Comparison of ENCODE assay signal across 8 cellular contexts in the genomic region with DNA sequence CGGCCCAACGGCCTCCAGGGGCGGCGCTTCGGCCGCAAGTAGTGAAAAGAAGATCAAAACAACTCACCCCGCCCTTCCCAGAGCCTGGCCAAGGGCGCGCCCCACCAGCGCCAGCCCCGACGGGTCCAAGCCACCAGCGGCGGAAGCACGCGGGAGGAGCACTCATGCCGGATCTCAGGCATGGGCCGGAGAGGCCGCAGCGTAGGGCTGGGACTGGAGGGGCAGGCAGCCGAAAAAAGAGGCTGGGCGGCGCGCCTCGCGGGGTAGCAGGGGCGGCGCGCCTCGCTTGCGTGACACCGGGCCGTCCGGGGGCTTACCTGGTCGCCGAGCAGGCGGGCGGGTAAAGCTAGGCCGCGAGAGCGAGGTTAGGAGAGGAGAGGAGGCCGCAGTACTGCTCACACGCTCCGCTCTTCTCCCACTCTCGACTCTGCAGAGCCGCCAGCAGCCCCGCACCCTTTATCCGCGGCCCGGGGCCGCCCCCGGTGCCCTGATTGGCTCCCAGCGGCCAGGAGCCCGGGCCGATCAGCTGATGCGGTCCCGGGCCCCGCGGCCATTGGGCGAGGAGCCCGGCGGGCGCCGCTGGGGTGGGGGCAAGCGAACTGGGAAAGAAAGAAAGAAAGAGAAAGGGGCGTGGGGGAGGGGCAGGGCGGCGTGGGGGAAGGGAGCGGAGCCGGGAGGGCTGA. TPM values are rescaled to one million over a fixed set of nuclear protein-coding genes. Genes with fewer than 3 reads are reported as not detected.
DNase-seq lines count a peak whose midpoint lies in the region; TF ChIP-seq lines count a peak whose summit lies in the region.

A gene (minus strand): TSS at position 429 of the 683 bp plus-strand sequence. CDS start 3,053 bp downstream, outside the sequence.

- TF ChIP-seq EP300 in suprapubic skin (IDR thresholded peaks at IDR 0.05) = no peak

- H3K4me3 Mint-ChIP-seq in H9 = peak within 1 kb of the TSS; percentile 95 to 98
- H3K4me3 Mint-ChIP-seq in activated naive CD4-positive, alpha-beta T cell treated with anti-CD3 and anti-CD28 coated beads for 36 hours = peak within 1 kb of the TSS; percentile 87

- no peak within 1 kb of the TSS for H3K23ac ChIP-seq in H9 (ENCODE audit: insufficient read length, low read depth, low read length)

- H3K4me1 ChIP-seq in ES-I3 (ENCODE audit: insufficient read depth, low read length) = peaks cover 5% of the 10 kb centered on the region; the same call in 1 of the 2 replicates
- H3K4me1 ChIP-seq in H9 (ENCODE audit: insufficient read depth, low read length) = peaks cover 5% of the 10 kb centered on the region
- H3K4me1 ChIP-seq in neutrophil (ENCODE audit: control insufficient read depth in 1 of 2, insufficient read depth in 1 of 2, low read depth in 1 of 2, low read length in 1 of 2) = peaks cover 64 to 74% of the 10 kb centered on the region in 2 experiments
- peaks cover 50% of the 10 kb centered on the region for H3K4me1 ChIP-seq in suprapubic skin

- no peak within 1 kb of the TSS for H4K91ac ChIP-seq in H9 (ENCODE audit: insufficient read length, low read depth, low read length)

- peak within 1 kb of the TSS; percentile 97 to 99 (median 99) for H3K27ac Mint-ChIP-seq in H9
- H3K27ac Mint-ChIP-seq in activated naive CD4-positive, alpha-beta T cell treated with anti-CD3 and anti-CD28 coated beads for 36 hours = peak within 1 kb of the TSS; percentile 72

- H3K4me3 ChIP-seq in neutrophil (ENCODE audit: low read depth in 1 of 2, low read length in 1 of 2) (peak within 1 kb of the TSS; percentile 83 to 99), suprapubic skin (peak within 1 kb of the TSS; percentile 83)

- H3K27me3 ChIP-seq in H9 (ENCODE audit: insufficient read depth, low read length) (no peaks in the 10 kb centered on the region), neutrophil (no peaks in the 10 kb centered on the region), suprapubic skin (no peaks in the 10 kb centered on the region)

- DNase-seq in H9 (peak; percentile 96), M059J (ENCODE audit: low read depth) (peak; percentile 92), SIG-M5 (lab: John Stamatoyannopoulos, UW) (peak; percentile 68), germinal center (ENCODE audit: low spot score) (peak; percentile 79), suprapubic skin (ENCODE audit: low spot score in 2 of 2) (peak; percentile 95)
- peak; percentile 76 for DNase-seq in activated naive CD4-positive, alpha-beta T cell treated with anti-CD3 and anti-CD28 coated beads for 36 hours

- TF ChIP-seq POLR2A in suprapubic skin (IDR thresholded peaks at IDR 0.05) = peak; percentile 93 to 99

- intact Hi-C loops in activated naive CD4-positive, alpha-beta T cell treated with anti-CD3 and anti-CD28 coated beads for 36 hours (cut with micrococcal nuclease) = loop anchor here (1.0 to 2.0 kb wide), 5 partner anchors 90 to 447 kb away; a partner anchor contains a TSS

- H2BK120ac ChIP-seq in H9 (ENCODE audit: low read depth, low read length, poor library complexity, severe bottlenecking) = peak within 1 kb of the TSS; percentile 42

- H4K5ac ChIP-seq in H9 (ENCODE audit: insufficient read length, low read depth, low read length) = no peak within 1 kb of the TSS

- H3K56ac ChIP-seq in H9 (ENCODE audit: insufficient read length, low read depth, low read length) = no peak within 1 kb of the TSS

- no peak within 1 kb of the TSS for H2AK5ac ChIP-seq in H9 (ENCODE audit: insufficient read length, low read length)

- peaks cover 44 to 46% (median 44%) of the 10 kb centered on the region in 3 experiments for H3K36me3 Mint-ChIP-seq in H9 (ENCODE audit: insufficient read depth in 1 of 3, low read depth in 3 of 3)
- peaks cover 19% of the 10 kb centered on the region for H3K36me3 Mint-ChIP-seq in activated naive CD4-positive, alpha-beta T cell treated with anti-CD3 and anti-CD28 coated beads for 36 hours (ENCODE audit: low read depth)

- no peak within 1 kb of the TSS for H3T11ph ChIP-seq in H9 (ENCODE audit: low read length)

- H3K27ac ChIP-seq in H9 (ENCODE audit: insufficient read length, low read depth, low read length) (no peak within 1 kb of the TSS), neutrophil (peak within 1 kb of the TSS; percentile 97), suprapubic skin (peak within 1 kb of the TSS; percentile 99)

- peaks cover 30 to 52% of the 10 kb centered on the region in 2 experiments for H3K4me1 Mint-ChIP-seq in H9
- peaks cover 18% of the 10 kb centered on the region for H3K4me1 Mint-ChIP-seq in activated naive CD4-positive, alpha-beta T cell treated with anti-CD3 and anti-CD28 coated beads for 36 hours (ENCODE audit: low read depth)

- H3K14ac ChIP-seq in H9 (ENCODE audit: insufficient read depth, low read length) = peak within 1 kb of the TSS; percentile 95

- peaks cover 5% of the 10 kb centered on the region for H3K79me1 ChIP-seq in H9 (ENCODE audit: insufficient read depth, low read depth, low read length, poor library complexity, severe bottlenecking)

- peak within 1 kb of the TSS; percentile 64 for H3K18ac ChIP-seq in H9 (ENCODE audit: insufficient read length, low read depth, low read length)

- no peak within 1 kb of the TSS for H3K4ac ChIP-seq in H9 (ENCODE audit: low read depth, low read length)

- no CpG with 5 or more reads among the region's 70 CpGs for WGBS in H9 (ENCODE audit: extremely low coverage, insufficient read length, low lambda C conversion rate)
- WGBS in suprapubic skin = 0% methylated on average over 54 of the region's 70 CpGs

- CTCF ChIA-PET in activated naive CD4-positive, alpha-beta T cell treated with anti-CD3 and anti-CD28 coated beads for 36 hours (lab: Charles Lee) = interaction anchor here (1.2 to 1.4 kb wide), 3 partner anchors 248 to 311 kb away, joined by 5 to 6 read pairs (median 6); no protein-coding TSS in a partner anchor

- H3K23me2 ChIP-seq in H9 (ENCODE audit: insufficient read length, low read depth, low read length, poor library complexity, severe bottlenecking) = peaks cover 12% of the 10 kb centered on the region

- no peaks in the 10 kb centered on the region for H4K20me1 ChIP-seq in H9 (ENCODE audit: control insufficient read depth, insufficient read depth, insufficient read length)

- H4K8ac ChIP-seq in H9 (replicated peaks; ENCODE audit: insufficient read length, low read depth, low read length) = no peak within 1 kb of the TSS

- H3K9ac ChIP-seq in ES-I3 (ENCODE audit: low read depth, low read length) = peak within 1 kb of the TSS; percentile 84
- peak within 1 kb of the TSS; percentile 92 for H3K9ac ChIP-seq in H9 (ENCODE audit: extremely low read depth, insufficient read length, low read length)

- peaks cover 9 to 11% of the 10 kb centered on the region in 2 experiments; a peak in 4 of 5 replicates for H3K9me3 Mint-ChIP-seq in H9
- no peaks in the 10 kb centered on the region for H3K9me3 Mint-ChIP-seq in activated naive CD4-positive, alpha-beta T cell treated with anti-CD3 and anti-CD28 coated beads for 36 hours

- H3K9me3 ChIP-seq in ES-I3 (ENCODE audit: control insufficient read depth, insufficient read depth, low read length) = no peaks in the 10 kb centered on the region
- no peaks in the 10 kb centered on the region for H3K9me3 ChIP-seq in H9 (ENCODE audit: control insufficient read depth, low read depth, low read length)
- peaks cover 9% of the 10 kb centered on the region for H3K9me3 ChIP-seq in neutrophil
- no peaks in the 10 kb centered on the region for H3K9me3 ChIP-seq in suprapubic skin

- H2BK5ac ChIP-seq in H9 (ENCODE audit: insufficient read length, low read length) = peak within 1 kb of the TSS; percentile 9

- no peak within 1 kb of the TSS for H2BK15ac ChIP-seq in H9 (ENCODE audit: low read depth, low read length)

- H2BK12ac ChIP-seq in H9 (ENCODE audit: insufficient read length, low read depth, low read length) = no peak within 1 kb of the TSS

- peaks cover 2% of the 10 kb centered on the region for H3K27me3 Mint-ChIP-seq in H9 (ENCODE audit: low read depth)
- no peaks in the 10 kb centered on the region for H3K27me3 Mint-ChIP-seq in activated naive CD4-positive, alpha-beta T cell treated with anti-CD3 and anti-CD28 coated beads for 36 hours (ENCODE audit: low read depth)

- TF ChIP-seq CTCF in H9 (conservative IDR thresholded peaks at IDR 0.05) (no peak), neutrophil (IDR thresholded peaks at IDR 0.05) (no peak), suprapubic skin (IDR thresholded peaks at IDR 0.05) (no peak)

- H2AFZ ChIP-seq in H9 (ENCODE audit: low read length) = no peak within 1 kb of the TSS

- H3K36me3 ChIP-seq in ES-I3 (ENCODE audit: insufficient read depth, low read length) = peaks cover 22% of the 10 kb centered on the region
- H3K36me3 ChIP-seq in neutrophil = peaks cover 38% of the 10 kb centered on the region
- H3K36me3 ChIP-seq in suprapubic skin = peaks cover 25% of the 10 kb centered on the region

- H3K4me2 ChIP-seq in H9 (ENCODE audit: insufficient read depth, insufficient read length, low read length) = peak within 1 kb of the TSS; percentile 79

- no peak within 1 kb of the TSS for H2BK20ac ChIP-seq in H9 (ENCODE audit: low read depth, low read length, poor library complexity, severe bottlenecking)

- peaks cover 31% of the 10 kb centered on the region; the same call in 1 of the 2 replicates for H3K79me2 ChIP-seq in H9 (ENCODE audit: insufficient read depth, low read length)

RNA-seq across cellular contexts. Expression of the gene that starts here (rescaled TPM):
- total RNA-seq in H9 (2021) (311 and 332 TPM in 2 replicates), suprapubic skin (1,000 to 10,000 TPM; 1,347 to 1,926 (median 1,666) TPM)
- 336 and 390 TPM in 2 replicates for total RNA-seq in M059J (2014; rRNA removed; shearing (Covaris generic))
- total RNA-seq in activated naive CD4-positive, alpha-beta T cell treated with anti-CD3 and anti-CD28 coated beads for 36 hours = 10 to 100 TPM; 71.5 to 73.1 TPM
